Comparison of ENCODE assay signal across 26 cellular contexts in genomic region chr6:40887904-40888303, GRCh38.
"Had no signal": no experiment of that assay in that cellular context is flagged by ENCODE, and none has a peak within 500 bp of the region (broad histone marks: within the 10 kb centered on the region; RNA-seq: fewer than 3 reads in every experiment).

No MANE protein-coding gene starts in this region.

- H3K9me3 ChIP-seq: breast epithelium, Peyer's patch, SJCRH30 had no signal

- H3K4me1 ChIP-seq: breast epithelium, Peyer's patch, SJCRH30 had no signal

- H3K4me3 ChIP-seq: breast epithelium, Peyer's patch, SJCRH30 had no signal

- ATAC-seq: activated CD8-positive, alpha-beta memory T cell treated with anti-CD3 and anti-CD28 coated beads, Interleukin-2, amount 10 ng/mL, durations not matched to agents 7 days and 5 days; activated T-cell treated with anti-CD3 and anti-CD28 coated beads, Interleukin-2, amount 50 U/mL, for 4 hours; T-helper 17 cell had no signal

- H3K36me3 ChIP-seq: breast epithelium, Peyer's patch, SJCRH30 had no signal

- H3K27me3 ChIP-seq: breast epithelium, Peyer's patch, SJCRH30 had no signal

- DNase-seq: activated B cell treated with CpG ODN at 0.5 μM for 24 hours; activated CD4-positive, alpha-beta T cell treated with anti-CD3 and anti-CD28 coated beads for 1 hour; activated CD4-positive, alpha-beta T cell treated with anti-CD3 and anti-CD28 coated beads, Interleukin-2, amount 10 ng/mL, durations not matched to agents 24 days and 14 days; activated CD4-positive, alpha-beta T cell treated with anti-CD3 and anti-CD28 coated beads, Interleukin-2, amount 50 U/mL, for 48 hours; activated CD8-positive, alpha-beta memory T cell treated with anti-CD3 and anti-CD28 coated beads, Interleukin-2, amount 10 ng/mL, durations not matched to agents 7 days and 5 days; activated gamma-delta T cell; activated naive CD4-positive, alpha-beta T cell treated with anti-CD3 and anti-CD28 coated beads for 36 hours; activated T-cell treated with anti-CD3 and anti-CD28 coated beads, Interleukin-2, amount 50 U/mL, for 4 hours; caudate nucleus; KG1; NCI-H1092; NCI-H1417; NCI-H2029; NCI-H2107; NCI-H2171 treated with DMSO at 0.1 percent for 48 hours; NCI-H446 treated with DMSO at 0.1 percent for 48 hours; NCI-H524 treated with DMSO at 0.1 percent for 48 hours; NCI-H774; NK-92 treated with Interleukin-12 subunit alpha and Interleukin-12 subunit beta, amount 100 ng/mL, for 24 hours; Peyer's patch; Right ventricle myocardium superior; SJCRH30; T-helper 17 cell; T-helper 9 cell had no signal

- H3K27ac ChIP-seq: breast epithelium, Peyer's patch, RWPE1, SJCRH30 had no signal
